ENCODE assay signal across 3 cellular contexts in the genomic region with DNA sequence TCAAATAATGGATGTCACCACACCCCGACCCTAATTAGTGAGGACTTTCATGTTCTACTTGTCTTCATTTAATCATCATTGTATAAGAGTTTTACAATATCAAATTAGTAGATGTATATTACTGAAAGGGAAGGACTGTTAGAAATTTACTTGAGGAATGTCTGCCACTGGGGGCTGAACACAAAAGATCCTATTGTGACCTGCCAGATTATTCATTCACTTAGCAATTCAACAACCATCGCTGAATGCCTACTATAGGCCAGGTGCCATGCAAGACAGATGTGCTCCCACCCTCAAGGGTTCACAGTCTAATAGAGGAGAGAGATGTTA.
TF ChIP-seq lines count a peak whose summit lies in the region.

No MANE protein-coding gene starts in this region.

TF ChIP-seq in HCT116, 20 proteins besides CTCF, POLR2A, EP300 and RAD21 (continues in another document):
- TF ChIP-seq EGR1 (IDR thresholded peaks at IDR 0.05; ENCODE audit: low read depth) = no peak
- no peak for TF ChIP-seq POLR2AphosphoS5 (IDR thresholded peaks at IDR 0.05; ENCODE audit: low read depth, low read length)
- TF ChIP-seq EZH2phosphoT487 (IDR thresholded peaks at IDR 0.05; ENCODE audit: borderline replicate concordance) = no peak
- no peak for TF ChIP-seq ZFX (IDR thresholded peaks at IDR 0.05)
- no peak for TF ChIP-seq EZH2 (IDR thresholded peaks at IDR 0.05)
- no peak for TF ChIP-seq JUND (IDR thresholded peaks at IDR 0.05)
- TF ChIP-seq TCF7L2 (IDR thresholded peaks at IDR 0.05; ENCODE audit: borderline replicate concordance, extremely low read depth, insufficient read depth, insufficient read length) = no peak
- TF ChIP-seq SRF (IDR thresholded peaks at IDR 0.05; ENCODE audit: low read depth) = no peak
- TF ChIP-seq CEBPB (IDR thresholded peaks at IDR 0.05; ENCODE audit: low read depth) = no peak
- TF ChIP-seq FOSL1 (IDR thresholded peaks at IDR 0.05; ENCODE audit: low read depth) = no peak
- TF ChIP-seq ZNF274 (IDR thresholded peaks at IDR 0.05; ENCODE audit: low read depth, low read length) = no peak
- no peak for TF ChIP-seq ELF1 (IDR thresholded peaks at IDR 0.05; ENCODE audit: borderline replicate concordance, low read depth)
- TF ChIP-seq SP1 (IDR thresholded peaks at IDR 0.05; ENCODE audit: low read depth) = no peak
- TF ChIP-seq, protein P1, sequence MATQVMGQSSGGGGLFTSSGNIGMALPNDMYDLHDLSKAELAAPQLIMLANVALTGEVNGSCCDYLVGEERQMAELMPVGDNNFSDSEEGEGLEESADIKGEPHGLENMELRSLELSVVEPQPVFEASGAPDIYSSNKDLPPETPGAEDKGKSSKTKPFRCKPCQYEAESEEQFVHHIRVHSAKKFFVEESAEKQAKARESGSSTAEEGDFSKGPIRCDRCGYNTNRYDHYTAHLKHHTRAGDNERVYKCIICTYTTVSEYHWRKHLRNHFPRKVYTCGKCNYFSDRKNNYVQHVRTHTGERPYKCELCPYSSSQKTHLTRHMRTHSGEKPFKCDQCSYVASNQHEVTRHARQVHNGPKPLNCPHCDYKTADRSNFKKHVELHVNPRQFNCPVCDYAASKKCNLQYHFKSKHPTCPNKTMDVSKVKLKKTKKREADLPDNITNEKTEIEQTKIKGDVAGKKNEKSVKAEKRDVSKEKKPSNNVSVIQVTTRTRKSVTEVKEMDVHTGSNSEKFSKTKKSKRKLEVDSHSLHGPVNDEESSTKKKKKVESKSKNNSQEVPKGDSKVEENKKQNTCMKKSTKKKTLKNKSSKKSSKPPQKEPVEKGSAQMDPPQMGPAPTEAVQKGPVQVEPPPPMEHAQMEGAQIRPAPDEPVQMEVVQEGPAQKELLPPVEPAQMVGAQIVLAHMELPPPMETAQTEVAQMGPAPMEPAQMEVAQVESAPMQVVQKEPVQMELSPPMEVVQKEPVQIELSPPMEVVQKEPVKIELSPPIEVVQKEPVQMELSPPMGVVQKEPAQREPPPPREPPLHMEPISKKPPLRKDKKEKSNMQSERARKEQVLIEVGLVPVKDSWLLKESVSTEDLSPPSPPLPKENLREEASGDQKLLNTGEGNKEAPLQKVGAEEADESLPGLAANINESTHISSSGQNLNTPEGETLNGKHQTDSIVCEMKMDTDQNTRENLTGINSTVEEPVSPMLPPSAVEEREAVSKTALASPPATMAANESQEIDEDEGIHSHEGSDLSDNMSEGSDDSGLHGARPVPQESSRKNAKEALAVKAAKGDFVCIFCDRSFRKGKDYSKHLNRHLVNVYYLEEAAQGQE (IDR thresholded peaks at IDR 0.05; ENCODE audit: low read depth) = no peak
- TF ChIP-seq SIN3A (IDR thresholded peaks at IDR 0.05; ENCODE audit: low read depth) = no peak
- TF ChIP-seq, protein P2, sequence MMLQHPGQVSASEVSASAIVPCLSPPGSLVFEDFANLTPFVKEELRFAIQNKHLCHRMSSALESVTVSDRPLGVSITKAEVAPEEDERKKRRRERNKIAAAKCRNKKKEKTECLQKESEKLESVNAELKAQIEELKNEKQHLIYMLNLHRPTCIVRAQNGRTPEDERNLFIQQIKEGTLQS (IDR thresholded peaks at IDR 0.05) = no peak
- no peak; the same call in 1 of the 2 replicates for TF ChIP-seq MAX (IDR thresholded peaks at IDR 0.05)
- TF ChIP-seq YY1 (IDR thresholded peaks at IDR 0.05; ENCODE audit: extremely low read depth, insufficient replicate concordance, low read depth, low read length) = no peak
- no peak for TF ChIP-seq CBX3 (IDR thresholded peaks at IDR 0.05; ENCODE audit: low read depth)

TF ChIP-seq in WTC11, 78 proteins besides CTCF, POLR2A, EP300 and RAD21 (continues in another document):
- TF ChIP-seq, protein P3, sequence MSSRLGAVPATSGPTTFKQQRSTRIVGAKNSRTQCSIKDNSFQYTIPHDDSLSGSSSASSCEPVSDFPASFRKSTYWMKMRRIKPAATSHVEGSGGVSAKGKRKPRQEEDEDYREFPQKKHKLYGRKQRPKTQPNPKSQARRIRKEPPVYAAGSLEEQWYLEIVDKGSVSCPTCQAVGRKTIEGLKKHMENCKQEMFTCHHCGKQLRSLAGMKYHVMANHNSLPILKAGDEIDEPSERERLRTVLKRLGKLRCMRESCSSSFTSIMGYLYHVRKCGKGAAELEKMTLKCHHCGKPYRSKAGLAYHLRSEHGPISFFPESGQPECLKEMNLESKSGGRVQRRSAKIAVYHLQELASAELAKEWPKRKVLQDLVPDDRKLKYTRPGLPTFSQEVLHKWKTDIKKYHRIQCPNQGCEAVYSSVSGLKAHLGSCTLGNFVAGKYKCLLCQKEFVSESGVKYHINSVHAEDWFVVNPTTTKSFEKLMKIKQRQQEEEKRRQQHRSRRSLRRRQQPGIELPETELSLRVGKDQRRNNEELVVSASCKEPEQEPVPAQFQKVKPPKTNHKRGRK (CRISPR knock-in tag; IDR thresholded peaks at IDR 0.05; ENCODE audit: borderline replicate concordance) = no peak
- TF ChIP-seq MAX (CRISPR knock-in tag; IDR thresholded peaks at IDR 0.05) (no peak), CDX4 (CRISPR knock-in tag; IDR thresholded peaks at IDR 0.05; ENCODE audit: borderline replicate concordance) (no peak), ZBTB43 (CRISPR knock-in tag; IDR thresholded peaks at IDR 0.05) (no peak), SOX15 (CRISPR knock-in tag; IDR thresholded peaks at IDR 0.05) (no peak), ZNF219 (CRISPR knock-in tag; IDR thresholded peaks at IDR 0.05; ENCODE audit: borderline replicate concordance) (no peak), KAT7 (CRISPR knock-in tag; IDR thresholded peaks at IDR 0.05; ENCODE audit: borderline replicate concordance) (no peak), JAZF1 (CRISPR knock-in tag; IDR thresholded peaks at IDR 0.05) (no peak), ZNF138 (CRISPR knock-in tag; conservative IDR thresholded peaks at IDR 0.05) (no peak), ATF6 (CRISPR knock-in tag; IDR thresholded peaks at IDR 0.05) (no peak), NFATC4 (CRISPR knock-in tag; IDR thresholded peaks at IDR 0.05) (no peak), SMAD4 (CRISPR knock-in tag; IDR thresholded peaks at IDR 0.05) (no peak), RELA (CRISPR knock-in tag; IDR thresholded peaks at IDR 0.05; ENCODE audit: borderline replicate concordance) (no peak), GTF2I (CRISPR knock-in tag; conservative IDR thresholded peaks at IDR 0.05) (no peak), GRHL2 (CRISPR knock-in tag; IDR thresholded peaks at IDR 0.05; ENCODE audit: insufficient replicate concordance, severe bottlenecking) (no peak)

TF ChIP-seq in HepG2, 621 proteins besides CTCF, POLR2A, EP300 and RAD21 (continues in another document):
- no peak for TF ChIP-seq PRPF4 (IDR thresholded peaks at IDR 0.05; ENCODE audit: low read depth, low read length, poor library complexity, severe bottlenecking)
- TF ChIP-seq SP140L (CRISPR knock-in tag; IDR thresholded peaks at IDR 0.05; ENCODE audit: borderline replicate concordance) = 0 out of 2 replicates have a peak, but pooled peaks have one; percentile 58
- TF ChIP-seq, protein P4, sequence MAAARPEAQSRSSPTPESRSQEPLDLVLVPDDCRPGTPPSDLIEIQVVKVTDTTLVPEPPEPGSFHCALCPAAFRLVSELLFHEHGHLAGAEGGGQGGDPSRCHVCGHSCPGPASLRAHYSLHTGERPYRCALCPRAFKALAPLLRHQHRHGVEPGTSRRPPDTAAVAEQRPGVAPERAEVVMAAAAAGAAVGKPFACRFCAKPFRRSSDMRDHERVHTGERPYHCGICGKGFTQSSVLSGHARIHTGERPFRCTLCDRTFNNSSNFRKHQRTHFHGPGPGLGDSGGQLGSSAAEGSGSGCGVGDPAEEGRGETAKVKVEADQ (CRISPR knock-in tag; IDR thresholded peaks at IDR 0.05; ENCODE audit: borderline replicate concordance) = 0 out of 2 replicates have a peak, but pooled peaks have one; percentile 20
- peak; percentile 65; the same call in 1 of the 2 replicates for TF ChIP-seq HIC2 (CRISPR knock-in tag; IDR thresholded peaks at IDR 0.05; ENCODE audit: low read depth)
- TF ChIP-seq, protein P5, sequence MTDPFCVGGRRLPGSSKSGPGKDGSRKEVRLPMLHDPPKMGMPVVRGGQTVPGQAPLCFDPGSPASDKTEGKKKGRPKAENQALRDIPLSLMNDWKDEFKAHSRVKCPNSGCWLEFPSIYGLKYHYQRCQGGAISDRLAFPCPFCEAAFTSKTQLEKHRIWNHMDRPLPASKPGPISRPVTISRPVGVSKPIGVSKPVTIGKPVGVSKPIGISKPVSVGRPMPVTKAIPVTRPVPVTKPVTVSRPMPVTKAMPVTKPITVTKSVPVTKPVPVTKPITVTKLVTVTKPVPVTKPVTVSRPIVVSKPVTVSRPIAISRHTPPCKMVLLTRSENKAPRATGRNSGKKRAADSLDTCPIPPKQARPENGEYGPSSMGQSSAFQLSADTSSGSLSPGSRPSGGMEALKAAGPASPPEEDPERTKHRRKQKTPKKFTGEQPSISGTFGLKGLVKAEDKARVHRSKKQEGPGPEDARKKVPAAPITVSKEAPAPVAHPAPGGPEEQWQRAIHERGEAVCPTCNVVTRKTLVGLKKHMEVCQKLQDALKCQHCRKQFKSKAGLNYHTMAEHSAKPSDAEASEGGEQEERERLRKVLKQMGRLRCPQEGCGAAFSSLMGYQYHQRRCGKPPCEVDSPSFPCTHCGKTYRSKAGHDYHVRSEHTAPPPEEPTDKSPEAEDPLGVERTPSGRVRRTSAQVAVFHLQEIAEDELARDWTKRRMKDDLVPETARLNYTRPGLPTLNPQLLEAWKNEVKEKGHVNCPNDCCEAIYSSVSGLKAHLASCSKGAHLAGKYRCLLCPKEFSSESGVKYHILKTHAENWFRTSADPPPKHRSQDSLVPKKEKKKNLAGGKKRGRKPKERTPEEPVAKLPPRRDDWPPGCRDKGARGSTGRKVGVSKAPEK (CRISPR knock-in tag; IDR thresholded peaks at IDR 0.05; ENCODE audit: borderline replicate concordance) = 0 out of 2 replicates have a peak, but pooled peaks have one; percentile 14
- TF ChIP-seq ZNF879 (CRISPR knock-in tag; IDR thresholded peaks at IDR 0.05) = no peak
- 0 out of 2 replicates have a peak, but pooled peaks have one; percentile 7 for TF ChIP-seq ZBTB8A (CRISPR knock-in tag; IDR thresholded peaks at IDR 0.05; ENCODE audit: borderline replicate concordance, low read depth)
- 0 out of 2 replicates have a peak, but pooled peaks have one; percentile 46 for TF ChIP-seq THYN1 (CRISPR knock-in tag; IDR thresholded peaks at IDR 0.05; ENCODE audit: borderline replicate concordance, low read depth)
- TF ChIP-seq, protein P6, sequence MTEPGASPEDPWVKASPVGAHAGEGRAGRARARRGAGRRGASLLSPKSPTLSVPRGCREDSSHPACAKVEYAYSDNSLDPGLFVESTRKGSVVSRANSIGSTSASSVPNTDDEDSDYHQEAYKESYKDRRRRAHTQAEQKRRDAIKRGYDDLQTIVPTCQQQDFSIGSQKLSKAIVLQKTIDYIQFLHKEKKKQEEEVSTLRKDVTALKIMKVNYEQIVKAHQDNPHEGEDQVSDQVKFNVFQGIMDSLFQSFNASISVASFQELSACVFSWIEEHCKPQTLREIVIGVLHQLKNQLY (CRISPR knock-in tag; IDR thresholded peaks at IDR 0.05) = no peak
- 0 out of 2 replicates have a peak, but pooled peaks have one; percentile 53 for TF ChIP-seq ZBTB42 (CRISPR knock-in tag; IDR thresholded peaks at IDR 0.05)
- no peak for TF ChIP-seq ARNT2 (CRISPR knock-in tag; IDR thresholded peaks at IDR 0.05; ENCODE audit: low read depth)
- TF ChIP-seq, protein P7, sequence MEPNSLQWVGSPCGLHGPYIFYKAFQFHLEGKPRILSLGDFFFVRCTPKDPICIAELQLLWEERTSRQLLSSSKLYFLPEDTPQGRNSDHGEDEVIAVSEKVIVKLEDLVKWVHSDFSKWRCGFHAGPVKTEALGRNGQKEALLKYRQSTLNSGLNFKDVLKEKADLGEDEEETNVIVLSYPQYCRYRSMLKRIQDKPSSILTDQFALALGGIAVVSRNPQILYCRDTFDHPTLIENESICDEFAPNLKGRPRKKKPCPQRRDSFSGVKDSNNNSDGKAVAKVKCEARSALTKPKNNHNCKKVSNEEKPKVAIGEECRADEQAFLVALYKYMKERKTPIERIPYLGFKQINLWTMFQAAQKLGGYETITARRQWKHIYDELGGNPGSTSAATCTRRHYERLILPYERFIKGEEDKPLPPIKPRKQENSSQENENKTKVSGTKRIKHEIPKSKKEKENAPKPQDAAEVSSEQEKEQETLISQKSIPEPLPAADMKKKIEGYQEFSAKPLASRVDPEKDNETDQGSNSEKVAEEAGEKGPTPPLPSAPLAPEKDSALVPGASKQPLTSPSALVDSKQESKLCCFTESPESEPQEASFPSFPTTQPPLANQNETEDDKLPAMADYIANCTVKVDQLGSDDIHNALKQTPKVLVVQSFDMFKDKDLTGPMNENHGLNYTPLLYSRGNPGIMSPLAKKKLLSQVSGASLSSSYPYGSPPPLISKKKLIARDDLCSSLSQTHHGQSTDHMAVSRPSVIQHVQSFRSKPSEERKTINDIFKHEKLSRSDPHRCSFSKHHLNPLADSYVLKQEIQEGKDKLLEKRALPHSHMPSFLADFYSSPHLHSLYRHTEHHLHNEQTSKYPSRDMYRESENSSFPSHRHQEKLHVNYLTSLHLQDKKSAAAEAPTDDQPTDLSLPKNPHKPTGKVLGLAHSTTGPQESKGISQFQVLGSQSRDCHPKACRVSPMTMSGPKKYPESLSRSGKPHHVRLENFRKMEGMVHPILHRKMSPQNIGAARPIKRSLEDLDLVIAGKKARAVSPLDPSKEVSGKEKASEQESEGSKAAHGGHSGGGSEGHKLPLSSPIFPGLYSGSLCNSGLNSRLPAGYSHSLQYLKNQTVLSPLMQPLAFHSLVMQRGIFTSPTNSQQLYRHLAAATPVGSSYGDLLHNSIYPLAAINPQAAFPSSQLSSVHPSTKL (CRISPR knock-in tag; IDR thresholded peaks at IDR 0.05) = 0 out of 2 replicates have a peak, but pooled peaks have one; percentile 15
- peak; percentile 25; the same call in 1 of the 2 replicates for TF ChIP-seq NR2C2 (CRISPR knock-in tag; IDR thresholded peaks at IDR 0.05; ENCODE audit: borderline replicate concordance)
- peak; percentile 22; the same call in 1 of the 2 replicates for TF ChIP-seq BCL6 (CRISPR knock-in tag; IDR thresholded peaks at IDR 0.05)
- peak; percentile 60; the same call in 1 of the 2 replicates for TF ChIP-seq ZNF546 (CRISPR knock-in tag; conservative IDR thresholded peaks at IDR 0.05)
- TF ChIP-seq, protein P8, sequence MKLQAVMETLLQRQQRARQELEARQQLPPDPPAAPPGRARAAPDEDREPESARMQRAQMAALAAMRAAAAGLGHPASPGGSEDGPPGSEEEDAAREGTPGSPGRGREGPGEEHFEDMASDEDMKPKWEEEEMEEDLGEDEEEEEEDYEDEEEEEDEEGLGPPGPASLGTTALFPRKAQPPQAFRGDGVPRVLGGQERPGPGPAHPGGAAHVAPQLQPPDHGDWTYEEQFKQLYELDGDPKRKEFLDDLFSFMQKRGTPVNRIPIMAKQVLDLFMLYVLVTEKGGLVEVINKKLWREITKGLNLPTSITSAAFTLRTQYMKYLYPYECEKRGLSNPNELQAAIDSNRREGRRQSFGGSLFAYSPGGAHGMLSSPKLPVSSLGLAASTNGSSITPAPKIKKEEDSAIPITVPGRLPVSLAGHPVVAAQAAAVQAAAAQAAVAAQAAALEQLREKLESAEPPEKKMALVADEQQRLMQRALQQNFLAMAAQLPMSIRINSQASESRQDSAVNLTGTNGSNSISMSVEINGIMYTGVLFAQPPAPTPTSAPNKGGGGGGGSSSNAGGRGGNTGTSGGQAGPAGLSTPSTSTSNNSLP (IDR thresholded peaks at IDR 0.05; ENCODE audit: low read depth, low read length) = 0 out of 2 replicates have a peak, but pooled peaks have one; percentile 17
- TF ChIP-seq HDAC2 (CRISPR knock-in tag; IDR thresholded peaks at IDR 0.05) = 0 out of 2 replicates have a peak, but pooled peaks have one; percentile 25
